In the genomic region with DNA sequence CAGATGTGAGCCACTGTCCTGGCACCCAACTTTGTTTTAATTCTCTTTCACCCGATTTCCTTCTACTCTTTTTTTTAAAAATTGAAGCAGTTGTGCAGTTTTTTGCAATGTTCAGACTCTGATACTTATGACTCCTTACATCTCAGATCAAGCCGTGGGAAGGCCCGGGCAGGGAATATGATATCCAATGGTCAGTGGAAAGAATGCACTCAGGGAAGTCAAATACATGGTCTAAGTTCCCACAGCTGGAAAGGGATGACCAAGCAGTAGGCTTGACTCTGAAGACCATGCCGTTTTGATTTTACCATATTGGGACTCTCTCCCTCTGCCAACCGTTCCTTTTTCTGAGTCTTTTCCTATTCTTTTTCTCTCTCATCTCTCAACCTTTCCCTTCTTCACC, we compare ENCODE assay signal across 23 cellular contexts.
"Had no signal": no experiment of that assay in that cellular context is flagged by ENCODE, and none has a peak within 500 bp of the region (broad histone marks: within the 10 kb centered on the region; RNA-seq: fewer than 3 reads in every experiment).

No MANE protein-coding gene starts in this region.

- H3K27me3 Mint-ChIP-seq: activated naive CD4-positive, alpha-beta T cell treated with anti-CD3 and anti-CD28 coated beads, Interleukin-2, amount 50 U/mL, for 24 hours had no signal

- DNase-seq: activated CD4-positive, alpha-beta memory T cell treated with anti-CD3 and anti-CD28 coated beads for 36 hours; activated CD4-positive, alpha-beta T cell treated with anti-CD3 and anti-CD28 coated beads, Interleukin-2, amount 10 ng/mL, durations not matched to agents 24 days and 14 days; activated CD4-positive, CD25-positive, alpha-beta regulatory T cell treated with anti-CD3 and anti-CD28 coated beads, Interleukin-2, amount 50 U/mL, for 72 hours; activated naive CD8-positive, alpha-beta T cell treated with anti-CD3 and anti-CD28 coated beads, Interleukin-2, amount 50 U/mL, for 24 hours; activated T-cell treated with anti-CD3 and anti-CD28 coated beads, Interleukin-2, amount 50 U/mL, for 4 hours; immature natural killer cell; kidney; left lung; mesendoderm; stimulated activated CD4-positive, alpha-beta T cell treated with anti-CD3 and anti-CD28 coated beads, Interleukin-4, amount 100 ng/mL, for 4 hours; stimulated activated naive B cell treated with anti-CD40 and anti-IgM and Interleukin-4, amounts not matched to agents 10 μg/mL and 1 μg/mL and 100 μg/mL, for 72 hours; T-helper 2 cell had no signal

- H3K4me1 Mint-ChIP-seq: activated naive CD4-positive, alpha-beta T cell treated with anti-CD3 and anti-CD28 coated beads, Interleukin-2, amount 50 U/mL, for 24 hours had no signal

- H3K27ac ChIP-seq: coronary artery, foreskin keratinocyte, heart left ventricle, left lung, right lobe of liver, skin epidermis, thoracic aorta had no signal

- H3K36me3 Mint-ChIP-seq: activated CD4-positive, alpha-beta memory T cell treated with anti-CD3 and anti-CD28 coated beads for 36 hours; activated naive CD4-positive, alpha-beta T cell treated with anti-CD3 and anti-CD28 coated beads, Interleukin-2, amount 50 U/mL, for 24 hours; immature natural killer cell; natural killer cell treated with Interleukin-12 subunit alpha and Interleukin-12 subunit beta and Interleukin-15 and Interleukin-18, amount 100 ng/mL, for 72 hours; stimulated activated naive B cell treated with anti-CD40 and anti-IgM and Interleukin-4, amounts not matched to agents 10 μg/mL and 1 μg/mL and 100 μg/mL, for 72 hours had no signal

- H3K9me3 ChIP-seq: heart left ventricle, left lung, right lobe of liver, thoracic aorta had no signal

- H3K4me1 ChIP-seq: foreskin keratinocyte, right lobe of liver had no signal

- H3K9me3 Mint-ChIP-seq: activated CD4-positive, alpha-beta memory T cell treated with anti-CD3 and anti-CD28 coated beads for 36 hours; activated CD4-positive, alpha-beta T cell treated with anti-CD3 and anti-CD28 coated beads, Interleukin-2, amount 10 ng/mL, durations not matched to agents 24 days and 14 days; activated naive CD4-positive, alpha-beta T cell treated with anti-CD3 and anti-CD28 coated beads, Interleukin-2, amount 50 U/mL, for 24 hours; activated naive CD8-positive, alpha-beta T cell treated with anti-CD3 and anti-CD28 coated beads, Interleukin-2, amount 50 U/mL, for 24 hours; activated T-cell treated with anti-CD3 and anti-CD28 coated beads, Interleukin-2, amount 50 U/mL, for 4 hours; activated T-helper 2 cell treated with anti-CD3 and anti-CD28 coated beads, Interferon-gamma antibody, Interleukin-2, Interleukin-4, amounts not matched to agents 10 μg/mL and 5 μg/mL and 100 μg/mL, durations not matched to agents 14 hours and 24 hours and 36 hours; immature natural killer cell; natural killer cell treated with Interleukin-12 subunit alpha and Interleukin-12 subunit beta and Interleukin-15 and Interleukin-18, amount 100 ng/mL, for 72 hours; stimulated activated naive B cell treated with anti-CD40 and anti-IgM and Interleukin-4, amounts not matched to agents 10 μg/mL and 1 μg/mL and 100 μg/mL, for 72 hours had no signal

- H3K4me3 ChIP-seq: coronary artery, heart left ventricle, left lung, lung, right lobe of liver, skin epidermis, thoracic aorta had no signal

- H3K27me3 ChIP-seq: heart left ventricle, left lung, right lobe of liver had no signal

- H3K4me3 Mint-ChIP-seq: activated CD4-positive, alpha-beta memory T cell treated with anti-CD3 and anti-CD28 coated beads for 36 hours; activated CD4-positive, alpha-beta T cell treated with anti-CD3 and anti-CD28 coated beads, Interleukin-2, amount 10 ng/mL, durations not matched to agents 24 days and 14 days; activated naive CD4-positive, alpha-beta T cell treated with anti-CD3 and anti-CD28 coated beads, Interleukin-2, amount 50 U/mL, for 24 hours; activated naive CD8-positive, alpha-beta T cell treated with anti-CD3 and anti-CD28 coated beads, Interleukin-2, amount 50 U/mL, for 24 hours; activated T-cell treated with anti-CD3 and anti-CD28 coated beads, Interleukin-2, amount 50 U/mL, for 4 hours; immature natural killer cell; natural killer cell treated with Interleukin-12 subunit alpha and Interleukin-12 subunit beta and Interleukin-15 and Interleukin-18, amount 100 ng/mL, for 72 hours; stimulated activated naive B cell treated with anti-CD40 and anti-IgM and Interleukin-4, amounts not matched to agents 10 μg/mL and 1 μg/mL and 100 μg/mL, for 72 hours had no signal

- ATAC-seq: esophagus mucosa; foreskin keratinocyte; heart left ventricle; natural killer cell treated with Interleukin-12 subunit alpha and Interleukin-12 subunit beta and Interleukin-15 and Interleukin-18, amount 100 ng/mL, for 72 hours had no signal

- H3K27ac Mint-ChIP-seq: activated CD4-positive, alpha-beta memory T cell treated with anti-CD3 and anti-CD28 coated beads for 36 hours; activated naive CD4-positive, alpha-beta T cell treated with anti-CD3 and anti-CD28 coated beads, Interleukin-2, amount 50 U/mL, for 24 hours; activated naive CD8-positive, alpha-beta T cell treated with anti-CD3 and anti-CD28 coated beads, Interleukin-2, amount 50 U/mL, for 24 hours; activated T-helper 2 cell treated with anti-CD3 and anti-CD28 coated beads, Interferon-gamma antibody, Interleukin-2, Interleukin-4, amounts not matched to agents 10 μg/mL and 5 μg/mL and 100 μg/mL, durations not matched to agents 14 hours and 24 hours and 36 hours; immature natural killer cell; natural killer cell treated with Interleukin-12 subunit alpha and Interleukin-12 subunit beta and Interleukin-15 and Interleukin-18, amount 100 ng/mL, for 72 hours; stimulated activated naive B cell treated with anti-CD40 and anti-IgM and Interleukin-4, amounts not matched to agents 10 μg/mL and 1 μg/mL and 100 μg/mL, for 72 hours had no signal

- H3K36me3 ChIP-seq: heart left ventricle, left lung, right lobe of liver, thoracic aorta had no signal
